In genomic region chr10:72243822-72244437, GRCh38 we compare ENCODE assay signal across 1 cellular context.
TF ChIP-seq lines count a peak whose summit lies in the region.

No MANE protein-coding gene starts in this region.

TF ChIP-seq in K562, 482 proteins besides CTCF, POLR2A, EP300 and RAD21 (continues in another document):
- no peak for TF ChIP-seq ZNF121 (CRISPR knock-in tag; conservative IDR thresholded peaks at IDR 0.05)
- TF ChIP-seq FOSL1 (tag; conservative IDR thresholded peaks at IDR 0.05): 0 out of 2 replicates have a peak, but pooled peaks have one; percentile 14
- TF ChIP-seq CBX1 (IDR thresholded peaks at IDR 0.05; ENCODE audit: low read depth): no peak
- no peak for TF ChIP-seq MTA3 (IDR thresholded peaks at IDR 0.05; ENCODE audit: borderline replicate concordance)
- no peak for TF ChIP-seq ELK3 (CRISPR knock-in tag; IDR thresholded peaks at IDR 0.05)
- no peak for TF ChIP-seq RFX5 (IDR thresholded peaks at IDR 0.05; ENCODE audit: low read depth, low read length)
- TF ChIP-seq SRSF3 (IDR thresholded peaks at IDR 0.05; ENCODE audit: insufficient read depth, low read length): no peak
- TF ChIP-seq ARID4B (CRISPR knock-in tag; IDR thresholded peaks at IDR 0.05): no peak
- no peak for TF ChIP-seq ARID3B (CRISPR knock-in tag; IDR thresholded peaks at IDR 0.05; ENCODE audit: borderline replicate concordance)
- TF ChIP-seq RBM22 (IDR thresholded peaks at IDR 0.05; ENCODE audit: low read depth, low read length, poor library complexity, severe bottlenecking): no peak
- no peak for TF ChIP-seq FOXK1 (CRISPR knock-in tag; IDR thresholded peaks at IDR 0.05; ENCODE audit: borderline replicate concordance)
- TF ChIP-seq GABPB2 (CRISPR knock-in tag; conservative IDR thresholded peaks at IDR 0.05): no peak
- TF ChIP-seq CC2D1A (IDR thresholded peaks at IDR 0.05): no peak
- TF ChIP-seq LCOR (CRISPR knock-in tag; IDR thresholded peaks at IDR 0.05): no peak
- TF ChIP-seq RBBP5 (IDR thresholded peaks at IDR 0.05; ENCODE audit: borderline replicate concordance, insufficient read depth, low read length, poor library complexity, severe bottlenecking): peak; percentile 21
- no peak for TF ChIP-seq TCFL5 (CRISPR knock-in tag; conservative IDR thresholded peaks at IDR 0.05)
- TF ChIP-seq PHB (CRISPR knock-in tag; IDR thresholded peaks at IDR 0.05): no peak
- no peak for TF ChIP-seq MAFG (tag; conservative IDR thresholded peaks at IDR 0.05)
- TF ChIP-seq RBM14 (IDR thresholded peaks at IDR 0.05; ENCODE audit: borderline replicate concordance, insufficient read depth, low read depth, low read length): no peak
- TF ChIP-seq KAT7 (CRISPR knock-in tag; IDR thresholded peaks at IDR 0.05; ENCODE audit: borderline replicate concordance): no peak
- no peak for TF ChIP-seq CLOCK (CRISPR knock-in tag; IDR thresholded peaks at IDR 0.05; ENCODE audit: borderline replicate concordance)
- no peak for TF ChIP-seq ZNF584 (CRISPR knock-in tag; IDR thresholded peaks at IDR 0.05; ENCODE audit: low read depth)
- no peak for TF ChIP-seq BHLHE40 (IDR thresholded peaks at IDR 0.05; ENCODE audit: low read length)
- TF ChIP-seq POLR3G (IDR thresholded peaks at IDR 0.05; ENCODE audit: extremely low read depth, insufficient read length, insufficient replicate concordance): no peak
- TF ChIP-seq ERF (CRISPR knock-in tag; IDR thresholded peaks at IDR 0.05): no peak
- no peak for TF ChIP-seq FOXO4 (CRISPR knock-in tag; IDR thresholded peaks at IDR 0.05)
- no peak for TF ChIP-seq SREBF2 (CRISPR knock-in tag; IDR thresholded peaks at IDR 0.05)
- no peak for TF ChIP-seq ZFX (CRISPR knock-in tag; IDR thresholded peaks at IDR 0.05)
- no peak for TF ChIP-seq ZNF76 (CRISPR knock-in tag; IDR thresholded peaks at IDR 0.05; ENCODE audit: borderline replicate concordance)
- no peak for TF ChIP-seq ZNF124 (CRISPR knock-in tag; IDR thresholded peaks at IDR 0.05)
- no peak for TF ChIP-seq ZNF316 (IDR thresholded peaks at IDR 0.05)
- peak; percentile 39; the same call in 1 of the 2 replicates for TF ChIP-seq ARID1B (IDR thresholded peaks at IDR 0.05)
- TF ChIP-seq SRSF7 (optimal IDR thresholded peaks at IDR 0.05; ENCODE audit: low read depth, low read length): no peak
- TF ChIP-seq GTF2F1 (IDR thresholded peaks at IDR 0.05; ENCODE audit: low read depth, low read length): no peak
- no peak for TF ChIP-seq MEF2D (tag; conservative IDR thresholded peaks at IDR 0.05; ENCODE audit: low read depth)
- TF ChIP-seq ZNF274 (IDR thresholded peaks at IDR 0.05; ENCODE audit: borderline replicate concordance, low read depth, low read length): no peak
- no peak for TF ChIP-seq NFE2L1 (tag; IDR thresholded peaks at IDR 0.05; ENCODE audit: borderline replicate concordance, low read depth)
- TF ChIP-seq ZC3H8 (IDR thresholded peaks at IDR 0.05): no peak
- TF ChIP-seq KDM1A (IDR thresholded peaks at IDR 0.05): peak; percentile 90 to 91
- no peak for TF ChIP-seq ILK (tag; IDR thresholded peaks at IDR 0.05; ENCODE audit: borderline replicate concordance, low read depth)
- no peak for TF ChIP-seq GATAD2A (IDR thresholded peaks at IDR 0.05)
- TF ChIP-seq ZNF146 (CRISPR knock-in tag; IDR thresholded peaks at IDR 0.05; ENCODE audit: unreplicated experiment): no peak
- TF ChIP-seq MBD2 (IDR thresholded peaks at IDR 0.05; ENCODE audit: borderline replicate concordance, low read depth): no peak
- TF ChIP-seq RCOR1 (IDR thresholded peaks at IDR 0.05; ENCODE audit: borderline replicate concordance in 1 of 2, low read depth in 2 of 2, low read length in 2 of 2): peak in 1 of 2 experiments; percentile 96; a peak in 3 of 4 replicates
- no peak for TF ChIP-seq NKRF (IDR thresholded peaks at IDR 0.05; ENCODE audit: borderline replicate concordance)
- 0 out of 4 replicates have a peak, but pooled peaks of 1 of the 2 experiments have one; percentile 14 for TF ChIP-seq ZMIZ1 (IDR thresholded peaks at IDR 0.05; ENCODE audit: low read depth in 2 of 2, low read length in 2 of 2)
- peak; percentile 78 to 91; a peak in 3 of 4 replicates for TF ChIP-seq FOXA3 (CRISPR knock-in tag; conservative IDR thresholded peaks at IDR 0.05 in 1 of 2, IDR thresholded peaks at IDR 0.05 in 1 of 2)
- TF ChIP-seq ZBTB12 (CRISPR knock-in tag; IDR thresholded peaks at IDR 0.05): no peak
- no peak for TF ChIP-seq TAF1 (IDR thresholded peaks at IDR 0.05; ENCODE audit: control insufficient read depth, extremely low read depth, insufficient read depth, low read length, severe bottlenecking)
- no peak for TF ChIP-seq ZNF507 (tag; conservative IDR thresholded peaks at IDR 0.05)
- TF ChIP-seq ZNF444 (CRISPR knock-in tag; IDR thresholded peaks at IDR 0.05): no peak
- 0 out of 2 replicates have a peak, but pooled peaks have one; percentile 17 for TF ChIP-seq CEBPG (CRISPR knock-in tag; IDR thresholded peaks at IDR 0.05)
- TF ChIP-seq CEBPG (tag; conservative IDR thresholded peaks at IDR 0.05 in 1 of 2, IDR thresholded peaks at IDR 0.05 in 1 of 2): no peak
- TF ChIP-seq TSC22D4 (tag; IDR thresholded peaks at IDR 0.05): no peak
